In genomic region chr12:90515199-90516175, GRCh38 we compare ENCODE assay signal across 9 cellular contexts.
A peak's percentile ranks its signal among the peaks of the same experiment; 100 is the strongest.
DNase-seq lines count a peak whose midpoint lies in the region; ATAC-seq and TF ChIP-seq lines count a peak whose summit lies in the region.
"Had no signal": no experiment of that assay in that cellular context is flagged by ENCODE, and none has a peak within 500 bp of the region (broad histone marks: within the 10 kb centered on the region; RNA-seq: fewer than 3 reads in every experiment).

No MANE protein-coding gene starts in this region.

- H3K4me3 Mint-ChIP-seq in mesothelial cell of epicardium: no peak overlapping the region
- H3K4me3 Mint-ChIP-seq: naive thymus-derived CD8-positive, alpha-beta T cell had no signal

- DNase-seq in mesothelial cell of epicardium (ENCODE audit: low spot score in 2 of 2, unreplicated experiment in 2 of 2): no peak
- DNase-seq in epidermal melanocyte (ENCODE audit: insufficient read length, low spot score): no peak
- DNase-seq in activated T-cell treated with anti-CD3 and anti-CD28 coated beads, Interleukin-2, amount 50 U/mL, for 1 hour: no peak
- DNase-seq in activated CD4-positive, alpha-beta T cell treated with anti-CD3 and anti-CD28 coated beads, Interleukin-2, amount 50 U/mL, for 4 hours: no peak
- DNase-seq: naive thymus-derived CD8-positive, alpha-beta T cell had no signal

- no peaks in the 10 kb centered on the region for H3K9me3 Mint-ChIP-seq in mesothelial cell of epicardium

- H3K27ac Mint-ChIP-seq in mesothelial cell of epicardium: peak overlapping the region; percentile 41
- H3K27ac Mint-ChIP-seq: naive thymus-derived CD8-positive, alpha-beta T cell had no signal

- H3K36me3 Mint-ChIP-seq in mesothelial cell of epicardium: no peaks in the 10 kb centered on the region
- H3K36me3 Mint-ChIP-seq: naive thymus-derived CD8-positive, alpha-beta T cell had no signal

- peaks cover 29% of the 10 kb centered on the region for H3K4me1 Mint-ChIP-seq in mesothelial cell of epicardium

- no peaks in the 10 kb centered on the region for H3K27me3 Mint-ChIP-seq in mesothelial cell of epicardium (ENCODE audit: low read depth)

- ATAC-seq in GM18858 (IDR thresholded peaks at IDR 0.05; ENCODE audit: unreplicated experiment) (peak; percentile 91), GM21786 (IDR thresholded peaks at IDR 0.05; ENCODE audit: unreplicated experiment) (peak; percentile 96), HG03575 (IDR thresholded peaks at IDR 0.05; ENCODE audit: extremely low read depth, insufficient number of reproducible peaks, low FRiP score, unreplicated experiment) (peak; percentile 92), HG03571 (IDR thresholded peaks at IDR 0.05; ENCODE audit: unreplicated experiment) (no peak)
- ATAC-seq: naive thymus-derived CD8-positive, alpha-beta T cell had no signal

- no peak for TF ChIP-seq CTCF in mesothelial cell of epicardium (IDR thresholded peaks at IDR 0.05; ENCODE audit: unreplicated experiment)
